7 cellular contexts compared by ENCODE assay signal in genomic region chr4:31370866-31371465, GRCh38.
DNase-seq lines count a peak whose midpoint lies in the region; ATAC-seq and TF ChIP-seq lines count a peak whose summit lies in the region.

No MANE protein-coding gene starts in this region.

- H3K9me2 ChIP-seq in PC-9 (ENCODE audit: insufficient read depth), result peaks cover 4% of the 10 kb centered on the region; the same call in 1 of the 2 replicates

- no peak overlapping the region for H3K27ac Mint-ChIP-seq in nephron
- H3K27ac Mint-ChIP-seq in activated naive CD8-positive, alpha-beta T cell treated with anti-CD3 and anti-CD28 coated beads, Interleukin-2, amount 50 U/mL, for 24 hours, result no peak overlapping the region

- no peak overlapping the region for H3K4me2 ChIP-seq in PC-9

- no peaks in the 10 kb centered on the region for H3F3A ChIP-seq in PC-9 (ENCODE audit: insufficient read depth, low read depth)

- no peaks in the 10 kb centered on the region for H3K36me3 Mint-ChIP-seq in nephron (ENCODE audit: low read depth)
- H3K36me3 Mint-ChIP-seq in activated naive CD8-positive, alpha-beta T cell treated with anti-CD3 and anti-CD28 coated beads, Interleukin-2, amount 50 U/mL, for 24 hours (ENCODE audit: low read depth), result no peaks in the 10 kb centered on the region

- H3K4me1 Mint-ChIP-seq in nephron, result peaks cover 2% of the 10 kb centered on the region
- H3K4me1 Mint-ChIP-seq in activated naive CD8-positive, alpha-beta T cell treated with anti-CD3 and anti-CD28 coated beads, Interleukin-2, amount 50 U/mL, for 24 hours, result no peaks in the 10 kb centered on the region

- H3K9me3 Mint-ChIP-seq in nephron, result no peaks in the 10 kb centered on the region
- H3K9me3 Mint-ChIP-seq in activated naive CD8-positive, alpha-beta T cell treated with anti-CD3 and anti-CD28 coated beads, Interleukin-2, amount 50 U/mL, for 24 hours, result peaks cover under 1% of the 10 kb centered on the region

- intact Hi-C loops in PC-9 (cut with micrococcal nuclease; ENCODE audit: unreplicated experiment), result loop anchor here (5.0 to 10.0 kb wide), 3 partner anchors 301 to 654 kb away; no protein-coding TSS in a partner anchor

- H3K27me3 Mint-ChIP-seq in nephron (ENCODE audit: low read depth), result no peaks in the 10 kb centered on the region
- no peaks in the 10 kb centered on the region for H3K27me3 Mint-ChIP-seq in activated naive CD8-positive, alpha-beta T cell treated with anti-CD3 and anti-CD28 coated beads, Interleukin-2, amount 50 U/mL, for 24 hours

- peak; percentile 94 for ATAC-seq in GM21529 (IDR thresholded peaks at IDR 0.05; ENCODE audit: unreplicated experiment)
- no peak for ATAC-seq in activated naive CD8-positive, alpha-beta T cell treated with anti-CD3 and anti-CD28 coated beads, Interleukin-2, amount 50 U/mL, for 24 hours

- no peak overlapping the region for H3K4me3 Mint-ChIP-seq in nephron
- no peak overlapping the region for H3K4me3 Mint-ChIP-seq in activated naive CD8-positive, alpha-beta T cell treated with anti-CD3 and anti-CD28 coated beads, Interleukin-2, amount 50 U/mL, for 24 hours

- peak; percentile 66 for TF ChIP-seq CTCF in GM12864 (IDR thresholded peaks at IDR 0.05; ENCODE audit: low read depth, low read length, missing control alignments)
- peak; percentile 81 for TF ChIP-seq CTCF in PC-9 (conservative IDR thresholded peaks at IDR 0.05)
- peak; percentile 72 to 85 (median 79) for TF ChIP-seq CTCF in nephron (IDR thresholded peaks at IDR 0.05; ENCODE audit: unreplicated experiment in 3 of 3)

- H3K27ac ChIP-seq in PC-9, result no peak overlapping the region

- H2AFZ ChIP-seq in PC-9, result no peak overlapping the region

- no peaks in the 10 kb centered on the region for H3K36me3 ChIP-seq in PC-9 (ENCODE audit: low read depth)

- no peak for DNase-seq in GM12864 (ENCODE audit: low read depth)
- peak; percentile 54 for DNase-seq in HT1080 (ENCODE audit: low read depth)
- peak in 1 of 2 experiments; percentile 1 for DNase-seq in PC-9
- DNase-seq in epidermal melanocyte (ENCODE audit: insufficient read length, low spot score), result peak; percentile 53
- DNase-seq in activated naive CD8-positive, alpha-beta T cell treated with anti-CD3 and anti-CD28 coated beads, Interleukin-2, amount 50 U/mL, for 24 hours, result no peak

- no TSS peak for BruUV-seq in PC-9 (replicated peaks; lab: Mats Ljungman, UMichigan)

- H3K4me3 ChIP-seq in GM12864 (ENCODE audit: low read depth, low read length) (no peak overlapping the region), PC-9 (no peak overlapping the region)

- H3K79me2 ChIP-seq in PC-9 (ENCODE audit: low read depth), result no peaks in the 10 kb centered on the region

- no peaks in the 10 kb centered on the region for H3K4me1 ChIP-seq in PC-9 (replicated peaks; ENCODE audit: insufficient read depth)

- no peaks in the 10 kb centered on the region for H4K20me1 ChIP-seq in PC-9 (ENCODE audit: insufficient read depth)

- H3K9me3 ChIP-seq in PC-9 (ENCODE audit: insufficient read depth, low read depth), result no peaks in the 10 kb centered on the region

- no peaks in the 10 kb centered on the region for H3K27me3 ChIP-seq in PC-9 (ENCODE audit: insufficient read depth, low read depth)

- POLR2A ChIA-PET in PC-9 (lab: Charles Lee; ENCODE audit: unreplicated experiment), result no interaction called here

- CTCF ChIA-PET in PC-9 (lab: Charles Lee), result no interaction called here

Comparison
In these comparisons a context has a peak if more than half of its experiments do, and no peak if none do; other contexts are left out.
1. DNase-seq: peak in HT1080 (single experiment) and epidermal melanocyte (single experiment); none in GM12864 (single experiment) and activated naive CD8-positive, alpha-beta T cell treated with anti-CD3 and anti-CD28 coated beads, Interleukin-2, amount 50 U/mL, for 24 hours (single experiment).
2. Peak in every context shown above with its lines, with median percentiles within 50 percentile points of each other: CTCF ChIP-seq.